17 cellular contexts compared by ENCODE assay signal in the genomic region with DNA sequence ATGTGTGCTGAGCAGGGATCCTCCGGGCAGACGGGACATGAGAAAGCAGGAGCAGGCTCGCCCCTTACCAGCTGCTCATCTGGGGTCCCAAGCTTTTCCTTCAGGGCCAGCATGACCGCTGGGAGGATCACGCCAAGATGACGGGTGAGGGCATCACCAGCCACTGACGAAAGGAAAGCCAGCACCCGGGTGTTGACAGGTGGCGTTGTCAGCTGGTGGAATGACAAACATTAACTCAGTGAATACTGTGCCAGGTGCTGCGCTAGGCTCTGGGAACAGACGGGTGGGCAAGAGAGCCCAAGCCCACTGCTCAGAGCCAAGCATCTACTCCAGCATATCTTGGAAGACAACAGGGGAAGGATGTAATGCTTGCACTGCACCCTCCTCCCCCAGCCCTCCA.
"Had no signal": no experiment of that assay in that cellular context is flagged by ENCODE, and none has a peak within 500 bp of the region (broad histone marks: within the 10 kb centered on the region; RNA-seq: fewer than 3 reads in every experiment).

No MANE protein-coding gene starts in this region.

- H3K9me3 ChIP-seq: gastrocnemius medialis, ovary, psoas muscle, sigmoid colon, stomach, thyroid gland, vagina had no signal

- DNase-seq: effector CD4-positive, alpha-beta T cell; foreskin fibroblast; gastrocnemius medialis; head of caudate nucleus; natural killer cell; ovary; psoas muscle; sigmoid colon; stimulated activated CD4-positive, alpha-beta T cell treated with anti-CD3 and anti-CD28 coated beads, Interleukin-2, amount 100 ng/mL, for 24 hours; stimulated activated CD4-positive, alpha-beta T cell treated with anti-CD3 and anti-CD28 coated beads, Interleukin-4, amount 100 ng/mL, for 24 hours; stimulated activated naive CD4-positive, alpha-beta T cell treated with Interleukin-2 at 50 U/mL for 16 hours; stomach; thyroid gland; trophoblast cell had no signal

- H3K36me3 ChIP-seq: ovary had no signal

- H3K4me1 ChIP-seq: gastrocnemius medialis, psoas muscle, thyroid gland, vagina had no signal

- H3K27ac ChIP-seq: epithelial cell of prostate, gastrocnemius medialis, ovary, psoas muscle, sigmoid colon, stomach, thyroid gland, vagina had no signal

- H3K27me3 ChIP-seq: dorsolateral prefrontal cortex, gastrocnemius medialis, ovary, sigmoid colon, stomach, thyroid gland, vagina had no signal

- H3K4me3 ChIP-seq: dorsolateral prefrontal cortex, gastrocnemius medialis, ovary, psoas muscle, sigmoid colon, stomach, thyroid gland, vagina had no signal
